Comparison of ENCODE assay signal across 10 cellular contexts in genomic region chr2:229445501-229446294, GRCh38.
DNase-seq lines count a peak whose midpoint lies in the region; ATAC-seq and TF ChIP-seq lines count a peak whose summit lies in the region.
"Had no signal": no experiment of that assay in that cellular context is flagged by ENCODE, and none has a peak within 500 bp of the region (broad histone marks: within the 10 kb centered on the region; RNA-seq: fewer than 3 reads in every experiment).

No MANE protein-coding gene starts in this region.

- H3K36me3 Mint-ChIP-seq in nephron (ENCODE audit: low read depth), result no peaks in the 10 kb centered on the region

- no peak for TF ChIP-seq CTCF in Peyer's patch (IDR thresholded peaks at IDR 0.05)
- TF ChIP-seq CTCF in nephron (IDR thresholded peaks at IDR 0.05; ENCODE audit: unreplicated experiment in 3 of 3), result no peak
- TF ChIP-seq CTCF in upper lobe of right lung (IDR thresholded peaks at IDR 0.05), result no peak

- DNase-seq in Peyer's patch (no peak), upper lobe of right lung (no peak), SHP77 (lab: John Stamatoyannopoulos, UW) (no peak), NCI-H187 (lab: John Stamatoyannopoulos, UW) (no peak), SIG-M5 (lab: John Stamatoyannopoulos, UW) (no peak)
- DNase-seq: activated CD8-positive, alpha-beta memory T cell treated with anti-CD3 and anti-CD28 coated beads, Interleukin-2, amount 50 U/mL, for 4 hours had no signal

- H3K27ac Mint-ChIP-seq in nephron, result peak overlapping the region; percentile 0 to 94 (median 72)
- H3K27ac Mint-ChIP-seq: GM23338 had no signal

- no peaks in the 10 kb centered on the region for H3K9me3 ChIP-seq in Peyer's patch
- H3K9me3 ChIP-seq in esophagus (ENCODE audit: control insufficient read depth in 2 of 2, insufficient read depth in 1 of 2, low read depth in 1 of 2, low read length in 1 of 2), result peaks cover 0 to 2% of the 10 kb centered on the region in 2 donors
- H3K9me3 ChIP-seq in upper lobe of right lung, result no peaks in the 10 kb centered on the region

- WGBS in esophagus, 2 donors, result 48 to 53% methylated on average over 11 of the region's 11 CpGs

- ATAC-seq in upper lobe of right lung, result no peak
- ATAC-seq in GM19351 (IDR thresholded peaks at IDR 0.05; ENCODE audit: unreplicated experiment), result no peak
- ATAC-seq: GM23338 had no signal

- H3K27me3 ChIP-seq in Peyer's patch (no peaks in the 10 kb centered on the region), esophagus (ENCODE audit: control insufficient read depth in 1 of 2, insufficient read depth in 2 of 2, low read length in 2 of 2) (no peaks in the 10 kb centered on the region), upper lobe of right lung (no peaks in the 10 kb centered on the region)

- H3K4me1 Mint-ChIP-seq in nephron, result peaks cover 29% of the 10 kb centered on the region
- H3K4me1 Mint-ChIP-seq: GM23338 had no signal

- TF ChIP-seq POLR2A in Peyer's patch (IDR thresholded peaks at IDR 0.05), result no peak

- H3K4me1 ChIP-seq in Peyer's patch (peaks cover 0 to 4% (median 0%) of the 10 kb centered on the region in 4 donors), esophagus (ENCODE audit: control insufficient read depth in 2 of 2, insufficient read depth in 2 of 2, low read length in 1 of 2) (no peaks in the 10 kb centered on the region), upper lobe of right lung (no peaks in the 10 kb centered on the region)

- intact Hi-C loops in upper lobe of right lung (cut with DNase I), result no loop called here

- H3K27me3 Mint-ChIP-seq in nephron (ENCODE audit: low read depth), result peaks cover under 1% of the 10 kb centered on the region

- no peaks in the 10 kb centered on the region for H3K9me3 Mint-ChIP-seq in nephron

- H3K27ac ChIP-seq in Peyer's patch, result peak overlapping the region in 3 of 4 donors; percentile 34 to 77 (median 47)
- H3K27ac ChIP-seq in esophagus (ENCODE audit: low read depth in 2 of 2, low read length in 1 of 2), result peak overlapping the region; percentile 48 to 63
- peak overlapping the region; percentile 8 for H3K27ac ChIP-seq in upper lobe of right lung

- no peak overlapping the region for H3K4me3 ChIP-seq in Peyer's patch
- H3K4me3 ChIP-seq in esophagus (ENCODE audit: low read depth in 1 of 2, low read length in 2 of 2), result no peak overlapping the region
- H3K4me3 ChIP-seq in upper lobe of right lung, result no peak overlapping the region
- H3K4me3 ChIP-seq: GM23338 had no signal

- H3K36me3 ChIP-seq in Peyer's patch (no peaks in the 10 kb centered on the region), esophagus (ENCODE audit: control insufficient read depth in 2 of 2, insufficient read depth in 2 of 2, low read length in 1 of 2) (no peaks in the 10 kb centered on the region), upper lobe of right lung (no peaks in the 10 kb centered on the region)

- peak overlapping the region in 1 of 3 experiments; percentile 36 for H3K4me3 Mint-ChIP-seq in nephron
- H3K4me3 Mint-ChIP-seq: GM23338 had no signal
